Comparison of ENCODE assay signal across 14 cellular contexts in the genomic region with DNA sequence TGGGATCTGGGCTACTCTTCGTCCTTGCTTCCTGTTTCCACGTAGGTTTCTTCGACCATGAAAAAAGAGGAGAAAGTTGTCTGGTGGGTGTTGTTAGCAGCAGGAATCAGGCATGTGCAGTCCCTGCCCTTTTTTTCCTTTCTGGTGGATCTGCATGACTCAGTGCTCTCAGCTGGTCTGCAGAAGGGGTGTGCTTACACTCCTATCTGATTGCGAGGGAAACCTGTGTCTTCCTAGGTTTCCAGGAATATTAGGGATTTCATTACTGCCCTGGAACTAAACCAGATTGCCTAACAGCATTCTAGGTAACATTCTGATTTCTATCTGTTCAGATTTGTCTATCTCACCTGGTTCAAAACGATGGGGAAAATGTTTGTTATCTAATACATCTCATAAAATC.
DNase-seq lines count a peak whose midpoint lies in the region; ATAC-seq and TF ChIP-seq lines count a peak whose summit lies in the region.
"Had no signal": no experiment of that assay in that cellular context is flagged by ENCODE, and none has a peak within 500 bp of the region (broad histone marks: within the 10 kb centered on the region; RNA-seq: fewer than 3 reads in every experiment).

No MANE protein-coding gene starts in this region.

- H3K27ac ChIP-seq in GM23338 (ENCODE audit: low read depth) (no peak overlapping the region; the same call in 1 of the 2 replicates), PC-3 (ENCODE audit: low read length) (no peak overlapping the region), neural progenitor cell (no peak overlapping the region)

- ATAC-seq in GM23338 (no peak), PC-3 (0 out of 2 replicates have a peak, but pooled peaks have one; percentile 33), GM18861 (IDR thresholded peaks at IDR 0.05; ENCODE audit: unreplicated experiment) (no peak), GM21360 (IDR thresholded peaks at IDR 0.05; ENCODE audit: unreplicated experiment) (no peak)
- ATAC-seq in stimulated activated naive CD8-positive, alpha-beta T cell treated with anti-CD3 and anti-CD28 coated beads, Interleukin-15, amount 100 ng/mL, for 72 hours, result no peak
- ATAC-seq: CD8-positive, alpha-beta T cell had no signal

- H3K9me2 ChIP-seq in GM23338 (ENCODE audit: insufficient read depth), result no peaks in the 10 kb centered on the region
- no peaks in the 10 kb centered on the region; the same call in 1 of the 2 replicates for H3K9me2 ChIP-seq in PC-3 (replicated peaks; ENCODE audit: low read length)

- H3K4me1 Mint-ChIP-seq in GM23338 (no peaks in the 10 kb centered on the region; the same call in 2 of the 3 replicates), neural progenitor cell (no peaks in the 10 kb centered on the region)
- no peaks in the 10 kb centered on the region for H3K4me1 Mint-ChIP-seq in stimulated activated naive CD8-positive, alpha-beta T cell treated with anti-CD3 and anti-CD28 coated beads, Interleukin-15, amount 100 ng/mL, for 72 hours

- H3K4me3 Mint-ChIP-seq in GM23338 (no peak overlapping the region), neural progenitor cell (no peak overlapping the region)
- no peak overlapping the region for H3K4me3 Mint-ChIP-seq in stimulated activated naive CD8-positive, alpha-beta T cell treated with anti-CD3 and anti-CD28 coated beads, Interleukin-15, amount 100 ng/mL, for 72 hours
- H3K4me3 Mint-ChIP-seq: CD8-positive, alpha-beta T cell had no signal

- TF ChIP-seq CTCF in GM23338 (conservative IDR thresholded peaks at IDR 0.05; ENCODE audit: low read depth in 2 of 2) (no peak), PC-3 (conservative IDR thresholded peaks at IDR 0.05; ENCODE audit: low read depth, low read length) (no peak), fibroblast of villous mesenchyme (IDR thresholded peaks at IDR 0.05; ENCODE audit: insufficient read depth, low read depth, low read length) (no peak), neural progenitor cell (IDR thresholded peaks at IDR 0.05) (no peak)

- H3F3A ChIP-seq in GM23338 (replicated peaks; ENCODE audit: low read depth), result no peaks in the 10 kb centered on the region
- no peaks in the 10 kb centered on the region for H3F3A ChIP-seq in PC-3 (ENCODE audit: low read length, unreplicated experiment)
- H3F3A ChIP-seq in neural progenitor cell (ENCODE audit: low read depth), result no peaks in the 10 kb centered on the region

- no peak overlapping the region for H3K4me3 ChIP-seq in GM23338
- no peak overlapping the region for H3K4me3 ChIP-seq in PC-3 (ENCODE audit: low read length)
- H3K4me3 ChIP-seq in fibroblast of villous mesenchyme (ENCODE audit: low read depth, low read length), result no peak overlapping the region
- no peak overlapping the region for H3K4me3 ChIP-seq in neural progenitor cell

- CTCF ChIA-PET in PC-3 (lab: Charles Lee), result no interaction called here

- H3K9me3 ChIP-seq in PC-3 (ENCODE audit: low read length) (no peaks in the 10 kb centered on the region), neural progenitor cell (ENCODE audit: low read depth) (no peaks in the 10 kb centered on the region)

- no peak overlapping the region for H3K4me2 ChIP-seq in GM23338
- H3K4me2 ChIP-seq in PC-3 (ENCODE audit: low read length), result no peak overlapping the region
- no peak overlapping the region for H3K4me2 ChIP-seq in neural progenitor cell

- no peaks in the 10 kb centered on the region for H3K27me3 ChIP-seq in GM23338 (ENCODE audit: insufficient read depth)
- H3K27me3 ChIP-seq in PC-3 (ENCODE audit: low read length), result no peaks in the 10 kb centered on the region
- no peaks in the 10 kb centered on the region for H3K27me3 ChIP-seq in neural progenitor cell

- no peaks in the 10 kb centered on the region for H3K4me1 ChIP-seq in GM23338 (ENCODE audit: insufficient read depth)
- no peaks in the 10 kb centered on the region for H3K4me1 ChIP-seq in PC-3 (ENCODE audit: insufficient read depth, low read length)
- no peaks in the 10 kb centered on the region for H3K4me1 ChIP-seq in neural progenitor cell

- DNase-seq in GM23338 (ENCODE audit: low spot score), result no peak
- no peak for DNase-seq in PC-3
- peak; percentile 21 for DNase-seq in fibroblast of villous mesenchyme (ENCODE audit: low read depth)
- no peak for DNase-seq in neural progenitor cell (ENCODE audit: low spot score)
- no peak for DNase-seq in stimulated activated naive CD8-positive, alpha-beta T cell treated with anti-CD3 and anti-CD28 coated beads, Interleukin-15, amount 100 ng/mL, for 72 hours
- DNase-seq in stimulated activated naive CD4-positive, alpha-beta T cell treated with Interleukin-2 at 50 U/mL for 16 hours (lab: John Stamatoyannopoulos, UW), result no peak
- DNase-seq: CD8-positive, alpha-beta T cell; NCI-H146; NCI-H226; NCI-H526; NK-92 treated with Interleukin-12 subunit alpha and Interleukin-12 subunit beta, amount 100 ng/mL, for 24 hours; Right ventricle myocardium superior had no signal

- H3K27me3 Mint-ChIP-seq in GM23338 (ENCODE audit: insufficient read depth, low read depth, poor library complexity) (no peaks in the 10 kb centered on the region), neural progenitor cell (ENCODE audit: insufficient read depth, low read depth) (no peaks in the 10 kb centered on the region)
- H3K27me3 Mint-ChIP-seq in stimulated activated naive CD8-positive, alpha-beta T cell treated with anti-CD3 and anti-CD28 coated beads, Interleukin-15, amount 100 ng/mL, for 72 hours, result no peaks in the 10 kb centered on the region

- H4K20me1 ChIP-seq in GM23338 (replicated peaks; ENCODE audit: insufficient read depth), result no peaks in the 10 kb centered on the region
- H4K20me1 ChIP-seq in PC-3 (ENCODE audit: low read length), result no peaks in the 10 kb centered on the region
- no peaks in the 10 kb centered on the region for H4K20me1 ChIP-seq in neural progenitor cell (ENCODE audit: low read depth)

- H3K9me3 Mint-ChIP-seq in GM23338 (no peaks in the 10 kb centered on the region), neural progenitor cell (no peaks in the 10 kb centered on the region)
- H3K9me3 Mint-ChIP-seq in stimulated activated naive CD8-positive, alpha-beta T cell treated with anti-CD3 and anti-CD28 coated beads, Interleukin-15, amount 100 ng/mL, for 72 hours, result no peaks in the 10 kb centered on the region
- H3K9me3 Mint-ChIP-seq: CD8-positive, alpha-beta T cell had no signal

- BruUV-seq in PC-3 (replicated peaks; lab: Mats Ljungman, UMichigan), result no TSS peak

- H3K36me3 Mint-ChIP-seq in GM23338 (ENCODE audit: low read depth) (no peaks in the 10 kb centered on the region), neural progenitor cell (no peaks in the 10 kb centered on the region)
- H3K36me3 Mint-ChIP-seq: CD8-positive, alpha-beta T cell had no signal

- no peak overlapping the region for H3K27ac Mint-ChIP-seq in GM23338
- no peak overlapping the region for H3K27ac Mint-ChIP-seq in neural progenitor cell
- no peak overlapping the region for H3K27ac Mint-ChIP-seq in stimulated activated naive CD8-positive, alpha-beta T cell treated with anti-CD3 and anti-CD28 coated beads, Interleukin-15, amount 100 ng/mL, for 72 hours
- H3K27ac Mint-ChIP-seq: CD8-positive, alpha-beta T cell had no signal

- H3K9ac ChIP-seq in PC-3 (ENCODE audit: low read length) (no peak overlapping the region), neural progenitor cell (no peak overlapping the region)

- POLR2A ChIA-PET in PC-3 (lab: Charles Lee; ENCODE audit: unreplicated experiment), result no interaction called here

- no peaks in the 10 kb centered on the region for H3K79me2 ChIP-seq in GM23338 (replicated peaks; ENCODE audit: insufficient read depth)
- H3K79me2 ChIP-seq in PC-3 (ENCODE audit: low read length), result no peaks in the 10 kb centered on the region
- no peaks in the 10 kb centered on the region for H3K79me2 ChIP-seq in neural progenitor cell (ENCODE audit: low read depth)

- H2AFZ ChIP-seq in GM23338 (0 out of 2 replicates have a peak overlapping the region, but pooled peaks have one; percentile 21), PC-3 (ENCODE audit: low read length) (no peak overlapping the region), neural progenitor cell (replicated peaks) (peak overlapping the region; percentile 37)

- intact Hi-C loops in PC-3 (cut with micrococcal nuclease), result no loop called here

- no peaks in the 10 kb centered on the region for H3K36me3 ChIP-seq in GM23338 (ENCODE audit: insufficient read depth)
- H3K36me3 ChIP-seq in PC-3 (ENCODE audit: low read depth, low read length), result no peaks in the 10 kb centered on the region
- H3K36me3 ChIP-seq in neural progenitor cell, result no peaks in the 10 kb centered on the region

TF ChIP-seq in GM23338, 12 proteins besides CTCF, POLR2A, EP300 and RAD21 (continues in another document):
- TF ChIP-seq, protein P1, sequence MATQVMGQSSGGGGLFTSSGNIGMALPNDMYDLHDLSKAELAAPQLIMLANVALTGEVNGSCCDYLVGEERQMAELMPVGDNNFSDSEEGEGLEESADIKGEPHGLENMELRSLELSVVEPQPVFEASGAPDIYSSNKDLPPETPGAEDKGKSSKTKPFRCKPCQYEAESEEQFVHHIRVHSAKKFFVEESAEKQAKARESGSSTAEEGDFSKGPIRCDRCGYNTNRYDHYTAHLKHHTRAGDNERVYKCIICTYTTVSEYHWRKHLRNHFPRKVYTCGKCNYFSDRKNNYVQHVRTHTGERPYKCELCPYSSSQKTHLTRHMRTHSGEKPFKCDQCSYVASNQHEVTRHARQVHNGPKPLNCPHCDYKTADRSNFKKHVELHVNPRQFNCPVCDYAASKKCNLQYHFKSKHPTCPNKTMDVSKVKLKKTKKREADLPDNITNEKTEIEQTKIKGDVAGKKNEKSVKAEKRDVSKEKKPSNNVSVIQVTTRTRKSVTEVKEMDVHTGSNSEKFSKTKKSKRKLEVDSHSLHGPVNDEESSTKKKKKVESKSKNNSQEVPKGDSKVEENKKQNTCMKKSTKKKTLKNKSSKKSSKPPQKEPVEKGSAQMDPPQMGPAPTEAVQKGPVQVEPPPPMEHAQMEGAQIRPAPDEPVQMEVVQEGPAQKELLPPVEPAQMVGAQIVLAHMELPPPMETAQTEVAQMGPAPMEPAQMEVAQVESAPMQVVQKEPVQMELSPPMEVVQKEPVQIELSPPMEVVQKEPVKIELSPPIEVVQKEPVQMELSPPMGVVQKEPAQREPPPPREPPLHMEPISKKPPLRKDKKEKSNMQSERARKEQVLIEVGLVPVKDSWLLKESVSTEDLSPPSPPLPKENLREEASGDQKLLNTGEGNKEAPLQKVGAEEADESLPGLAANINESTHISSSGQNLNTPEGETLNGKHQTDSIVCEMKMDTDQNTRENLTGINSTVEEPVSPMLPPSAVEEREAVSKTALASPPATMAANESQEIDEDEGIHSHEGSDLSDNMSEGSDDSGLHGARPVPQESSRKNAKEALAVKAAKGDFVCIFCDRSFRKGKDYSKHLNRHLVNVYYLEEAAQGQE (IDR thresholded peaks at IDR 0.05; ENCODE audit: unreplicated experiment), result no peak
